28 cellular contexts compared by ENCODE assay signal in genomic region chr19:5594521-5594950, GRCh38. TPM values are rescaled to one million over a fixed set of nuclear protein-coding genes. Genes with fewer than 3 reads are reported as not detected.
"Had no signal": no experiment of that assay in that cellular context is flagged by ENCODE, and none has a peak within 500 bp of the region (broad histone marks: within the 10 kb centered on the region; RNA-seq: fewer than 3 reads in every experiment).

No MANE protein-coding gene starts in this region.

- H3K27ac ChIP-seq: esophagus squamous epithelium, gastrocnemius medialis, lower lobe of right lung, neutrophil, pancreas, tibial artery had no signal

- H3K4me1 ChIP-seq: esophagus squamous epithelium, gastrocnemius medialis, lower lobe of right lung, pancreas, tibial artery had no signal

- H3K27me3 Mint-ChIP-seq: activated naive CD8-positive, alpha-beta T cell treated with anti-CD3 and anti-CD28 coated beads for 36 hours; effector memory CD8-positive, alpha-beta T cell had no signal

- H3K9me3 ChIP-seq: esophagus squamous epithelium, gastrocnemius medialis, lower lobe of right lung, neutrophil, pancreas, tibial artery had no signal

- H3K4me3 ChIP-seq: esophagus squamous epithelium, gastrocnemius medialis, lower lobe of right lung, pancreas, smooth muscle cell, tibial artery had no signal

- ATAC-seq: gastrocnemius medialis, left cardiac atrium, lower lobe of right lung, natural killer cell, pancreas, sciatic nerve, WTC11 had no signal

- DNase-seq: activated CD8-positive, alpha-beta memory T cell treated with anti-CD3 and anti-CD28 coated beads for 24 hours; activated CD8-positive, alpha-beta memory T cell treated with anti-CD3 and anti-CD28 coated beads, Interleukin-2, amount 50 U/mL, for 4 hours; activated naive CD4-positive, alpha-beta T cell treated with Interleukin-2 at 50 U/mL for 16 hours; activated naive CD8-positive, alpha-beta T cell treated with anti-CD3 and anti-CD28 coated beads for 36 hours; activated T-cell treated with anti-CD3 and anti-CD28 coated beads, Interleukin-2, amount 50 U/mL, for 48 hours; central memory CD4-positive, alpha-beta T cell; effector memory CD8-positive, alpha-beta T cell; esophagus squamous epithelium; gastrocnemius medialis; islet precursor cell; left cardiac atrium; lower lobe of right lung; mesendoderm; natural killer cell; stimulated activated CD4-positive, alpha-beta T cell treated with anti-CD3 and anti-CD28 coated beads, Interleukin-4, amount 100 ng/mL, for 1 hour; stimulated activated naive CD4-positive, alpha-beta T cell treated with Interleukin-2 at 50 U/mL for 16 hours; T1000; tibial artery had no signal

- H3K4me1 Mint-ChIP-seq: activated naive CD8-positive, alpha-beta T cell treated with anti-CD3 and anti-CD28 coated beads for 36 hours; WTC11 had no signal

- H3K4me2 ChIP-seq: smooth muscle cell had no signal

- H3K4me3 Mint-ChIP-seq: activated naive CD8-positive, alpha-beta T cell treated with anti-CD3 and anti-CD28 coated beads for 36 hours; natural killer cell; WTC11 had no signal

- FAIRE-seq: astrocyte, colon, pancreas, urothelium cell line had no signal

- H3K27me3 ChIP-seq: esophagus squamous epithelium, gastrocnemius medialis, neutrophil, pancreas, tibial artery had no signal

- H3K27ac Mint-ChIP-seq: activated naive CD8-positive, alpha-beta T cell treated with anti-CD3 and anti-CD28 coated beads for 36 hours; natural killer cell had no signal

- H3K9me3 Mint-ChIP-seq: activated naive CD8-positive, alpha-beta T cell treated with anti-CD3 and anti-CD28 coated beads for 36 hours; effector memory CD8-positive, alpha-beta T cell; natural killer cell; WTC11 had no signal

RNA-seq across cellular contexts. Expression of gene TINCR, which starts 26.8 kb away (rescaled TPM):
- total RNA-seq: dermis microvascular lymphatic vessel endothelial cell, pulmonary artery endothelial cell had no signal
